Comparison of ENCODE assay signal across 8 cellular contexts in the genomic region with DNA sequence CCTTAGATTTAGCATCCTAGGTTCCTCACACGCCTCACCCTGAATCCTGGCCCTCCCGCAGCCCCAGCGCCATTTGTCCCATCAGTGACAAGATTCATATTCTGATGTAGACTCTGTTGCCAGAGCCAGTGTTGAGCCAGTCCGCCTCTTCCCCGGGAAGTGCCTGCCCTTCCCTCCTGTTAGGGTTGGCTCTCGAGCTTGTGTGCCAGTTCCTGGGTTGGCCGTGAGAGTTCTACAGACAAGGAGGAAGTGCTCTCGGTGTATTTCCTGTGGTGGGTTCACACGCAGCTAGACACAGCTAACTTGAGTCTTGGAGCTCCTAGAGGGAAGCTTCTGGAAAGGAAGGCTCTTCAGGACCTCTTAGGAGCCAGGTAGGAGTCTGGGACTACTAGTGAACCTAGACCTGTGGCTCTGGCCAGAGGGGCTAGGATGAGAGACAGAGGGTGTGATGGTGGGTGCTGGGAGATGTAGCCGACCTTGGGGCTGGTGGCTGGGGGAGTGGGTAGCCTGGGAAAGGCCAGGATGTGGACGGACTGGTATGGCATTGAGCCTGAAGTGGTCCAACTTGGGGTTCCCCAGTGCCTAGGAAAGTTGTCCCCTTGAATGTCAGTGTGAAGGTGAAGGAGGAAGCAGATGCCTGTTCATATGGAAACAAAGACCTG. TPM values are rescaled to one million over a fixed set of nuclear protein-coding genes. Genes with fewer than 3 reads are reported as not detected.
DNase-seq lines count a peak whose midpoint lies in the region; ATAC-seq and TF ChIP-seq lines count a peak whose summit lies in the region.

A gene (plus strand): TSS at position 261 of the 662 bp plus-strand sequence. CDS start 1,076 bp downstream, outside the sequence.

- no peaks in the 10 kb centered on the region for H3K27me3 Mint-ChIP-seq in activated CD8-positive, alpha-beta T cell treated with anti-CD3 and anti-CD28 coated beads, Interleukin-2, amount 10 ng/mL, durations not matched to agents 7 days and 5 days (ENCODE audit: low read depth)
- H3K27me3 Mint-ChIP-seq in stimulated activated naive CD8-positive, alpha-beta T cell treated with anti-CD3 and anti-CD28 coated beads, Interleukin-15, amount 100 ng/mL, for 72 hours, result no peaks in the 10 kb centered on the region

- peaks cover 22% of the 10 kb centered on the region for H3K4me1 Mint-ChIP-seq in activated CD8-positive, alpha-beta T cell treated with anti-CD3 and anti-CD28 coated beads, Interleukin-2, amount 10 ng/mL, durations not matched to agents 7 days and 5 days (ENCODE audit: low read depth)
- peaks cover 30% of the 10 kb centered on the region for H3K4me1 Mint-ChIP-seq in stimulated activated naive CD8-positive, alpha-beta T cell treated with anti-CD3 and anti-CD28 coated beads, Interleukin-15, amount 100 ng/mL, for 72 hours

- peak within 1 kb of the TSS; percentile 82 for H3K4me3 Mint-ChIP-seq in activated CD8-positive, alpha-beta T cell treated with anti-CD3 and anti-CD28 coated beads, Interleukin-2, amount 10 ng/mL, durations not matched to agents 7 days and 5 days
- H3K4me3 Mint-ChIP-seq in stimulated activated naive CD8-positive, alpha-beta T cell treated with anti-CD3 and anti-CD28 coated beads, Interleukin-15, amount 100 ng/mL, for 72 hours, result peak within 1 kb of the TSS; percentile 69 to 76

- H3K4me1 ChIP-seq in right atrium auricular region, result peaks cover 0 to 31% of the 10 kb centered on the region in 2 donors

- peak within 1 kb of the TSS; percentile 97 for H3K27ac Mint-ChIP-seq in activated CD8-positive, alpha-beta T cell treated with anti-CD3 and anti-CD28 coated beads, Interleukin-2, amount 10 ng/mL, durations not matched to agents 7 days and 5 days
- peak within 1 kb of the TSS; percentile 89 to 97 for H3K27ac Mint-ChIP-seq in stimulated activated naive CD8-positive, alpha-beta T cell treated with anti-CD3 and anti-CD28 coated beads, Interleukin-15, amount 100 ng/mL, for 72 hours

- ATAC-seq in GM21447 (IDR thresholded peaks at IDR 0.05; ENCODE audit: unreplicated experiment), result peak; percentile 60
- peak; percentile 83 for ATAC-seq in activated CD8-positive, alpha-beta T cell treated with anti-CD3 and anti-CD28 coated beads, Interleukin-2, amount 10 ng/mL, durations not matched to agents 7 days and 5 days
- peak; percentile 55 for ATAC-seq in stimulated activated naive CD8-positive, alpha-beta T cell treated with anti-CD3 and anti-CD28 coated beads, Interleukin-15, amount 100 ng/mL, for 72 hours
- ATAC-seq in HG03280 (IDR thresholded peaks at IDR 0.05; ENCODE audit: unreplicated experiment), result no peak

- H3K9me3 Mint-ChIP-seq in activated CD8-positive, alpha-beta T cell treated with anti-CD3 and anti-CD28 coated beads, Interleukin-2, amount 10 ng/mL, durations not matched to agents 7 days and 5 days (ENCODE audit: insufficient read depth), result no peaks in the 10 kb centered on the region
- H3K9me3 Mint-ChIP-seq in stimulated activated naive CD8-positive, alpha-beta T cell treated with anti-CD3 and anti-CD28 coated beads, Interleukin-15, amount 100 ng/mL, for 72 hours, result no peaks in the 10 kb centered on the region

- H3K36me3 ChIP-seq in right atrium auricular region, result peaks cover 19% of the 10 kb centered on the region

- H3K27ac ChIP-seq in 22Rv1, result 0 out of 2 replicates have a peak within 1 kb of the TSS, but pooled peaks have one; percentile 13
- peak within 1 kb of the TSS; percentile 46 to 62 for H3K27ac ChIP-seq in right atrium auricular region

- POLR2A ChIA-PET in activated CD8-positive, alpha-beta T cell treated with anti-CD3 and anti-CD28 coated beads, Interleukin-2, amount 10 ng/mL, durations not matched to agents 7 days and 5 days (lab: Charles Lee), result interaction anchor here (1.0 to 1.7 kb wide), 5 partner anchors 9 to 71 kb away, joined by 3 to 9 read pairs (median 4); a partner anchor contains a TSS

- H3K36me3 Mint-ChIP-seq in activated CD8-positive, alpha-beta T cell treated with anti-CD3 and anti-CD28 coated beads, Interleukin-2, amount 10 ng/mL, durations not matched to agents 7 days and 5 days (ENCODE audit: low read depth), result peaks cover 35% of the 10 kb centered on the region

- H3K27me3 ChIP-seq in right atrium auricular region, result no peaks in the 10 kb centered on the region

- H3K9me3 ChIP-seq in right atrium auricular region, result no peaks in the 10 kb centered on the region

- peak; percentile 67 for DNase-seq in activated CD8-positive, alpha-beta T cell treated with anti-CD3 and anti-CD28 coated beads, Interleukin-2, amount 10 ng/mL, durations not matched to agents 7 days and 5 days
- no peak for DNase-seq in right atrium auricular region (ENCODE audit: low spot score)
- DNase-seq in stimulated activated naive CD8-positive, alpha-beta T cell treated with anti-CD3 and anti-CD28 coated beads, Interleukin-15, amount 100 ng/mL, for 72 hours, result no peak
- DNase-seq in stimulated activated CD4-positive, alpha-beta T cell treated with anti-CD3 and anti-CD28 coated beads, Interleukin-12 subunit alpha, Interleukin-12 subunit beta, amount 100 ng/mL, for 4 hours, result no peak
- DNase-seq in NCI-H128 (lab: John Stamatoyannopoulos, UW; ENCODE audit: unreplicated experiment), result no peak

- H3K4me3 ChIP-seq in right atrium auricular region, result peak within 1 kb of the TSS in 1 of 2 donors; percentile 15

- CTCF ChIA-PET in activated CD8-positive, alpha-beta T cell treated with anti-CD3 and anti-CD28 coated beads, Interleukin-2, amount 10 ng/mL, durations not matched to agents 7 days and 5 days (lab: Charles Lee), result interaction anchor here (1.2 to 3.4 kb wide), 5 partner anchors 11 to 432 kb away, joined by 3 to 23 read pairs (median 8); no protein-coding TSS in a partner anchor

- TF ChIP-seq CTCF in 22Rv1 (IDR thresholded peaks at IDR 0.05), result no peak
- no peak for TF ChIP-seq CTCF in right atrium auricular region (IDR thresholded peaks at IDR 0.05)

RNA-seq across cellular contexts. Expression of the gene that starts here (rescaled TPM):
- total RNA-seq in activated CD8-positive, alpha-beta T cell treated with anti-CD3 and anti-CD28 coated beads, Interleukin-2, amount 10 ng/mL, durations not matched to agents 7 days and 5 days, result 10 to 100 TPM; 15.9 to 16.2 TPM
- 1 to 10 TPM in 1 of 2 donors, under 1 TPM in 1; 0.59 to 3.0 TPM for total RNA-seq in right atrium auricular region

Comparison
In these comparisons a context has a peak if more than half of its experiments do, and no peak if none do; other contexts are left out.
1. RNA of the gene that starts here (total RNA-seq): 15.9 to 16.2 TPM in activated CD8-positive, alpha-beta T cell treated with anti-CD3 and anti-CD28 coated beads, Interleukin-2, amount 10 ng/mL, durations not matched to agents 7 days and 5 days; 0.59 to 3.0 TPM in right atrium auricular region; every median in the first group is over 4 times any median in the second.